In genomic region chr2:64582774-64583340, GRCh38 we compare ENCODE assay signal across 11 cellular contexts. TPM values are rescaled to one million over a fixed set of nuclear protein-coding genes. Genes with fewer than 3 reads are reported as not detected.
DNase-seq lines count a peak whose midpoint lies in the region; ATAC-seq and FAIRE-seq lines count a peak whose summit lies in the region.
"Had no signal": no experiment of that assay in that cellular context is flagged by ENCODE, and none has a peak within 500 bp of the region (broad histone marks: within the 10 kb centered on the region; RNA-seq: fewer than 3 reads in every experiment).

No MANE protein-coding gene starts in this region.

- peaks cover 15% of the 10 kb centered on the region for H3K36me3 Mint-ChIP-seq in stimulated activated memory B cell treated with anti-CD40 and anti-IgM and Interleukin-4, amounts not matched to agents 10 μg/mL and 1 μg/mL and 100 μg/mL, for 72 hours
- peaks cover 0 to 55% (median 6%) of the 10 kb centered on the region in 3 donors for H3K36me3 Mint-ChIP-seq in naive thymus-derived CD8-positive, alpha-beta T cell
- H3K36me3 Mint-ChIP-seq in activated naive CD4-positive, alpha-beta T cell treated with anti-CD3 and anti-CD28 coated beads, Interleukin-2, amount 50 U/mL, for 72 hours: peaks cover 4 to 6% of the 10 kb centered on the region in 2 donors

- H3K9me3 Mint-ChIP-seq in stimulated activated memory B cell treated with anti-CD40 and anti-IgM and Interleukin-4, amounts not matched to agents 10 μg/mL and 1 μg/mL and 100 μg/mL, for 72 hours: no peaks in the 10 kb centered on the region
- H3K9me3 Mint-ChIP-seq in naive thymus-derived CD8-positive, alpha-beta T cell: no peaks in the 10 kb centered on the region
- H3K9me3 Mint-ChIP-seq in activated naive CD4-positive, alpha-beta T cell treated with anti-CD3 and anti-CD28 coated beads, Interleukin-2, amount 50 U/mL, for 72 hours: no peaks in the 10 kb centered on the region
- H3K9me3 Mint-ChIP-seq: effector memory CD8-positive, alpha-beta T cell had no signal

- H3K27me3 Mint-ChIP-seq in stimulated activated memory B cell treated with anti-CD40 and anti-IgM and Interleukin-4, amounts not matched to agents 10 μg/mL and 1 μg/mL and 100 μg/mL, for 72 hours: no peaks in the 10 kb centered on the region
- H3K27me3 Mint-ChIP-seq in naive thymus-derived CD8-positive, alpha-beta T cell: no peaks in the 10 kb centered on the region
- H3K27me3 Mint-ChIP-seq: effector memory CD8-positive, alpha-beta T cell had no signal

- H3K27ac Mint-ChIP-seq in stimulated activated memory B cell treated with anti-CD40 and anti-IgM and Interleukin-4, amounts not matched to agents 10 μg/mL and 1 μg/mL and 100 μg/mL, for 72 hours: peak overlapping the region; percentile 59
- peak overlapping the region in 1 of 10 donors; percentile 37 for H3K27ac Mint-ChIP-seq in naive thymus-derived CD8-positive, alpha-beta T cell
- H3K27ac Mint-ChIP-seq in activated naive CD4-positive, alpha-beta T cell treated with anti-CD3 and anti-CD28 coated beads, Interleukin-2, amount 50 U/mL, for 72 hours: no peak overlapping the region
- H3K27ac Mint-ChIP-seq: effector memory CD8-positive, alpha-beta T cell had no signal

- peak; percentile 90 for ATAC-seq in HG02571 (IDR thresholded peaks at IDR 0.05; ENCODE audit: unreplicated experiment)
- peak; percentile 92 for ATAC-seq in HG03354 (IDR thresholded peaks at IDR 0.05; ENCODE audit: poor library complexity, severe bottlenecking, unreplicated experiment)
- ATAC-seq in stimulated activated memory B cell treated with anti-CD40 and anti-IgM and Interleukin-4, amounts not matched to agents 10 μg/mL and 1 μg/mL and 100 μg/mL, for 72 hours: peak; percentile 73
- no peak for ATAC-seq in naive thymus-derived CD8-positive, alpha-beta T cell
- no peak for ATAC-seq in activated naive CD4-positive, alpha-beta T cell treated with anti-CD3 and anti-CD28 coated beads, Interleukin-2, amount 50 U/mL, for 72 hours
- ATAC-seq: effector memory CD8-positive, alpha-beta T cell had no signal

- peaks cover 23% of the 10 kb centered on the region for H3K4me1 Mint-ChIP-seq in stimulated activated memory B cell treated with anti-CD40 and anti-IgM and Interleukin-4, amounts not matched to agents 10 μg/mL and 1 μg/mL and 100 μg/mL, for 72 hours
- peaks cover 0 to 7% (median 5%) of the 10 kb centered on the region in 4 donors for H3K4me1 Mint-ChIP-seq in naive thymus-derived CD8-positive, alpha-beta T cell

- DNase-seq in NCI-H748 (lab: John Stamatoyannopoulos, UW; ENCODE audit: unreplicated experiment): peak; percentile 15
- no peak for DNase-seq in NCI-H748 treated with DMSO at 0.1 percent for 48 hours (lab: John Stamatoyannopoulos, UW)
- DNase-seq in naive thymus-derived CD8-positive, alpha-beta T cell: no peak
- DNase-seq in activated naive CD4-positive, alpha-beta T cell treated with anti-CD3 and anti-CD28 coated beads, Interleukin-2, amount 50 U/mL, for 72 hours (ENCODE audit: low spot score in 2 of 2): no peak
- DNase-seq in urothelium cell line (ENCODE audit: low spot score): no peak
- DNase-seq: adrenal gland; effector memory CD8-positive, alpha-beta T cell had no signal

- H3K4me3 Mint-ChIP-seq in stimulated activated memory B cell treated with anti-CD40 and anti-IgM and Interleukin-4, amounts not matched to agents 10 μg/mL and 1 μg/mL and 100 μg/mL, for 72 hours: no peak overlapping the region
- H3K4me3 Mint-ChIP-seq in naive thymus-derived CD8-positive, alpha-beta T cell: no peak overlapping the region
- H3K4me3 Mint-ChIP-seq: effector memory CD8-positive, alpha-beta T cell had no signal

- POLR2A ChIA-PET in naive thymus-derived CD8-positive, alpha-beta T cell (lab: Charles Lee): interaction anchor here (0.7 to 0.9 kb wide), 2 partner anchors 28 to 469 kb away, joined by 7 read pairs; no protein-coding TSS in a partner anchor

- FAIRE-seq in urothelium cell line (lab: Jason Lieb, UNC): no peak
- FAIRE-seq: A204.1 had no signal

RNA-seq across cellular contexts. Expression of gene AFTPH, which starts 58.7 kb away (rescaled TPM):
- 10 to 100 TPM; 49.5 to 51.6 TPM for total RNA-seq in naive thymus-derived CD8-positive, alpha-beta T cell
- 10 to 100 TPM; 20.9 to 23.6 (median 22.5) TPM for polyA plus RNA-seq in naive thymus-derived CD8-positive, alpha-beta T cell
- total RNA-seq in activated naive CD4-positive, alpha-beta T cell treated with anti-CD3 and anti-CD28 coated beads, Interleukin-2, amount 50 U/mL, for 72 hours: 10 to 100 TPM; 34.1 to 48.5 TPM

Comparison
In these comparisons a context has a peak if more than half of its experiments do, and no peak if none do; other contexts are left out.
1. ATAC-seq: peak in HG02571 (single experiment), HG03354 (single experiment) and stimulated activated memory B cell treated with anti-CD40 and anti-IgM and Interleukin-4, amounts not matched to agents 10 μg/mL and 1 μg/mL and 100 μg/mL, for 72 hours (single experiment); none in naive thymus-derived CD8-positive, alpha-beta T cell (0 of 2) and activated naive CD4-positive, alpha-beta T cell treated with anti-CD3 and anti-CD28 coated beads, Interleukin-2, amount 50 U/mL, for 72 hours (0 of 2).